ENCODE assay signal across 9 cellular contexts in the genomic region with DNA sequence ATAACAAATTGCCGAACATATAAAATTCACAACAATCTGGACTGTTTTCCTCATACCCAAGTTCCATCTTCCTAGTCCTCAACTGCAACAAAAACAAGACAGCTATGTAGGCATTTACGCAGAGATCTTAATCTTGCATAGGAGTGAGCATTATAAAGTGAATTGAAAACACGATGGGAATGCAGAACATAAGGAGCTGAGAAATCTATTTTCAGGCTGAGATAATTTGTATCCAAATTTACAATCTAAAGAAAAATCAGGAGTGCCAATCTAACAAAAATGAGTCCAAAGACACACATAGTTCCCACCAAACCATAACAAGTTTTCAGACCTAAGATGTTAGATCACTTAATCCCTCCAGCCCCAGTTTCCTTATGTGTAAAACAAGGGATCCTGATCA. TPM values are rescaled to one million over a fixed set of nuclear protein-coding genes. Genes with fewer than 3 reads are reported as not detected.
DNase-seq lines count a peak whose midpoint lies in the region; TF ChIP-seq lines count a peak whose summit lies in the region.
"Had no signal": no experiment of that assay in that cellular context is flagged by ENCODE, and none has a peak within 500 bp of the region (broad histone marks: within the 10 kb centered on the region; RNA-seq: fewer than 3 reads in every experiment).

No MANE protein-coding gene starts in this region.

- peak overlapping the region; percentile 68 to 93 (median 86) for H3K27ac Mint-ChIP-seq in brain

- H3K9ac ChIP-seq in BLaER1 treated with 17β-estradiol and CSF1 and Interleukin-3, amounts not matched to agents 10 nM and 100 nM: peak overlapping the region; percentile 92 to 98 (median 94)

- H3K4me3 ChIP-seq in BLaER1 treated with 17β-estradiol and CSF1 and Interleukin-3, amounts not matched to agents 10 nM and 100 nM: peak overlapping the region; percentile 78 to 87 (median 82)
- H3K4me3 ChIP-seq in muscle layer of duodenum (ENCODE audit: low read depth in 1 of 2, low read length in 2 of 2): peak overlapping the region; percentile 70 to 90

- peak overlapping the region; percentile 90 to 99 (median 95) for H3K4me3 Mint-ChIP-seq in brain

- H3K9me3 ChIP-seq in BLaER1 treated with 17β-estradiol and CSF1 and Interleukin-3, amounts not matched to agents 10 nM and 100 nM (replicated peaks in 1 of 11): peaks cover 0 to 8% (median 0%) of the 10 kb centered on the region in 11 experiments; a peak in 5 of 22 replicates
- H3K9me3 ChIP-seq in muscle layer of duodenum (ENCODE audit: control insufficient read depth in 1 of 2, low read length in 2 of 2): no peaks in the 10 kb centered on the region

- H3K9me3 Mint-ChIP-seq in brain: peaks cover 0 to 4% (median 0%) of the 10 kb centered on the region in 5 experiments

- H3K4me1 ChIP-seq in BLaER1 treated with 17β-estradiol and CSF1 and Interleukin-3, amounts not matched to agents 10 nM and 100 nM: peaks cover 33 to 50% (median 38%) of the 10 kb centered on the region in 10 experiments
- peaks cover 0 to 12% of the 10 kb centered on the region in 2 donors for H3K4me1 ChIP-seq in muscle layer of duodenum (ENCODE audit: control insufficient read depth in 1 of 2, insufficient read depth in 2 of 2, low read length in 2 of 2)

- peak; percentile 31 for DNase-seq in HT-29 (ENCODE audit: low spot score)
- no peak for DNase-seq in putamen (ENCODE audit: low spot score)
- no peak for DNase-seq in SK-N-DZ (ENCODE audit: low spot score)
- DNase-seq in LoVo (ENCODE audit: low spot score): no peak
- DNase-seq in MV-4-11 (lab: John Stamatoyannopoulos, UW): no peak
- DNase-seq: SHP77 had no signal

- peaks cover 33% of the 10 kb centered on the region for H3K36me3 Mint-ChIP-seq in brain

- no peaks in the 10 kb centered on the region for H3K27me3 ChIP-seq in BLaER1 treated with 17β-estradiol and CSF1 and Interleukin-3, amounts not matched to agents 10 nM and 100 nM
- no peaks in the 10 kb centered on the region for H3K27me3 ChIP-seq in muscle layer of duodenum (ENCODE audit: low read depth, low read length)

- peaks cover 76% of the 10 kb centered on the region for H3K4me1 Mint-ChIP-seq in brain

- H4K20me1 ChIP-seq in BLaER1 treated with 17β-estradiol and CSF1 and Interleukin-3, amounts not matched to agents 10 nM and 100 nM: peaks cover 0 to 72% (median 63%) of the 10 kb centered on the region in 11 experiments; a peak in 18 of 22 replicates

- peak overlapping the region; percentile 81 to 93 (median 86) for H3K4me2 ChIP-seq in BLaER1 treated with 17β-estradiol and CSF1 and Interleukin-3, amounts not matched to agents 10 nM and 100 nM

- peak overlapping the region in 8 of 11 experiments; percentile 16 to 96 (median 94); a peak in 8 of 22 replicates for H3K27ac ChIP-seq in BLaER1 treated with 17β-estradiol and CSF1 and Interleukin-3, amounts not matched to agents 10 nM and 100 nM
- peak overlapping the region; percentile 84 for H3K27ac ChIP-seq in muscle layer of duodenum (ENCODE audit: low read length)

- H3K27me3 Mint-ChIP-seq in brain: peaks cover 13% of the 10 kb centered on the region

- H3K36me3 ChIP-seq in BLaER1 treated with 17β-estradiol and CSF1 and Interleukin-3, amounts not matched to agents 10 nM and 100 nM: peaks cover 0 to 35% (median 27%) of the 10 kb centered on the region in 11 experiments; a peak in 19 of 22 replicates
- H3K36me3 ChIP-seq in muscle layer of duodenum (ENCODE audit: control insufficient read depth in 1 of 2, insufficient read depth in 2 of 2, low read length in 2 of 2): no peaks in the 10 kb centered on the region

- TF ChIP-seq CTCF in brain (conservative IDR thresholded peaks at IDR 0.05): no peak

RNA-seq across cellular contexts. Expression of a gene that starts 1.9 kb away (rescaled TPM):
- total RNA-seq in HT-29 (2014; rRNA removed; shearing (Covaris generic)): 61.7 and 74.2 TPM in 2 replicates
- polyA plus RNA-seq in brain (ENCODE audit: insufficient read depth, low read depth, low replicate concordance): 38.9 TPM
- 126 and 131 TPM in 2 replicates for polyA plus RNA-seq in SK-N-DZ (2014; cell fraction: cytosol; rRNA removed)
- 48.6 and 50.3 TPM in 2 replicates for polyA plus RNA-seq in SK-N-DZ (2014; cell fraction: nucleus; rRNA removed)
